Comparison of ENCODE assay signal across 21 cellular contexts in genomic region chr12:21690704-21691368, GRCh38. TPM values are rescaled to one million over a fixed set of nuclear protein-coding genes. Genes with fewer than 3 reads are reported as not detected.
DNase-seq lines count a peak whose midpoint lies in the region; ATAC-seq lines count a peak whose summit lies in the region.
"Had no signal": no experiment of that assay in that cellular context is flagged by ENCODE, and none has a peak within 500 bp of the region (broad histone marks: within the 10 kb centered on the region; RNA-seq: fewer than 3 reads in every experiment).

No MANE protein-coding gene starts in this region.

- H3K4me3 Mint-ChIP-seq in T-helper 1 cell treated with Interleukin-12 subunit alpha and Interleukin-12 subunit beta and Interleukin-4 antibody, amounts not matched to agents 30 μg/mL and 1 μg/mL, for 36 hours, result peak overlapping the region; percentile 2
- peak overlapping the region in 1 of 2 donors; percentile 3 for H3K4me3 Mint-ChIP-seq in activated T-cell treated with anti-CD3 and anti-CD28 coated beads, Interleukin-2, amount 50 U/mL, for 72 hours
- peak overlapping the region; percentile 47 for H3K4me3 Mint-ChIP-seq in T-helper 17 cell
- peak overlapping the region in 1 of 2 donors; percentile 0 for H3K4me3 Mint-ChIP-seq in effector memory CD8-positive, alpha-beta T cell

- H3K27ac Mint-ChIP-seq in T-helper 1 cell treated with Interleukin-12 subunit alpha and Interleukin-12 subunit beta and Interleukin-4 antibody, amounts not matched to agents 30 μg/mL and 1 μg/mL, for 36 hours, result peak overlapping the region; percentile 0
- peak overlapping the region; percentile 34 for H3K27ac Mint-ChIP-seq in activated T-cell treated with anti-CD3 and anti-CD28 coated beads, Interleukin-2, amount 50 U/mL, for 72 hours
- H3K27ac Mint-ChIP-seq in T-helper 17 cell, result peak overlapping the region; percentile 77
- H3K27ac Mint-ChIP-seq in effector memory CD8-positive, alpha-beta T cell, result peak overlapping the region in 1 of 2 donors; percentile 33

- H3K36me3 Mint-ChIP-seq in T-helper 1 cell treated with Interleukin-12 subunit alpha and Interleukin-12 subunit beta and Interleukin-4 antibody, amounts not matched to agents 30 μg/mL and 1 μg/mL, for 36 hours (ENCODE audit: low read depth), result peaks cover 5% of the 10 kb centered on the region
- peaks cover 9 to 12% of the 10 kb centered on the region in 2 donors for H3K36me3 Mint-ChIP-seq in activated T-cell treated with anti-CD3 and anti-CD28 coated beads, Interleukin-2, amount 50 U/mL, for 72 hours (ENCODE audit: insufficient read depth in 2 of 2)
- peaks cover 5% of the 10 kb centered on the region for H3K36me3 Mint-ChIP-seq in T-helper 17 cell (ENCODE audit: low read depth)
- H3K36me3 Mint-ChIP-seq in effector memory CD8-positive, alpha-beta T cell (ENCODE audit: insufficient read depth), result no peaks in the 10 kb centered on the region

- ATAC-seq in activated T-cell treated with anti-CD3 and anti-CD28 coated beads, Interleukin-2, amount 50 U/mL, for 72 hours (replicated peaks in 1 of 2), result no peak
- ATAC-seq in T-helper 17 cell, result peak; percentile 73
- ATAC-seq in effector memory CD8-positive, alpha-beta T cell (replicated peaks), result peak; percentile 39

- peaks cover 6% of the 10 kb centered on the region for H3K9me3 ChIP-seq in T-helper 17 cell (ENCODE audit: control insufficient read depth, low read length, poor library complexity, severe bottlenecking)

- H3K27me3 Mint-ChIP-seq in T-helper 1 cell treated with Interleukin-12 subunit alpha and Interleukin-12 subunit beta and Interleukin-4 antibody, amounts not matched to agents 30 μg/mL and 1 μg/mL, for 36 hours (ENCODE audit: low read depth), result no peaks in the 10 kb centered on the region
- H3K27me3 Mint-ChIP-seq in activated T-cell treated with anti-CD3 and anti-CD28 coated beads, Interleukin-2, amount 50 U/mL, for 72 hours (ENCODE audit: low read depth), result no peaks in the 10 kb centered on the region
- no peaks in the 10 kb centered on the region for H3K27me3 Mint-ChIP-seq in T-helper 17 cell
- H3K27me3 Mint-ChIP-seq in effector memory CD8-positive, alpha-beta T cell, result peaks cover 0 to 13% of the 10 kb centered on the region in 2 donors

- H3K9me3 Mint-ChIP-seq in T-helper 1 cell treated with Interleukin-12 subunit alpha and Interleukin-12 subunit beta and Interleukin-4 antibody, amounts not matched to agents 30 μg/mL and 1 μg/mL, for 36 hours, result peaks cover 14% of the 10 kb centered on the region
- H3K9me3 Mint-ChIP-seq in activated T-cell treated with anti-CD3 and anti-CD28 coated beads, Interleukin-2, amount 50 U/mL, for 72 hours, result peaks cover 10% of the 10 kb centered on the region in 2 donors
- peaks cover 3 to 7% of the 10 kb centered on the region in 2 donors for H3K9me3 Mint-ChIP-seq in effector memory CD8-positive, alpha-beta T cell

- H3K4me1 Mint-ChIP-seq in T-helper 1 cell treated with Interleukin-12 subunit alpha and Interleukin-12 subunit beta and Interleukin-4 antibody, amounts not matched to agents 30 μg/mL and 1 μg/mL, for 36 hours (ENCODE audit: low read depth), result peaks cover 12% of the 10 kb centered on the region
- H3K4me1 Mint-ChIP-seq in activated T-cell treated with anti-CD3 and anti-CD28 coated beads, Interleukin-2, amount 50 U/mL, for 72 hours (ENCODE audit: low read depth), result peaks cover 14% of the 10 kb centered on the region
- H3K4me1 Mint-ChIP-seq in T-helper 17 cell, result peaks cover 17% of the 10 kb centered on the region
- peaks cover 6 to 8% of the 10 kb centered on the region in 2 donors for H3K4me1 Mint-ChIP-seq in effector memory CD8-positive, alpha-beta T cell (ENCODE audit: low read depth in 2 of 2)

- DNase-seq in T-helper 1 cell (no peak), activated T-cell treated with anti-CD3 and anti-CD28 coated beads for 4 hours (no peak), T-helper 17 cell (no peak), HK-2 (ENCODE audit: unreplicated experiment) (no peak), NCI-H187 treated with DMSO at 0.1 percent for 48 hours (lab: John Stamatoyannopoulos, UW) (no peak)
- DNase-seq in activated T-cell treated with anti-CD3 and anti-CD28 coated beads, Interleukin-2, amount 50 U/mL, for 72 hours, result no peak
- no peak for DNase-seq in effector memory CD8-positive, alpha-beta T cell
- DNase-seq: ACHN, DMS53, GDM1, IMR-90, NCI-H1105, NCI-H146, NCI-H2029 treated with DMSO at 0.1 percent for 48 hours, NCI-H226, NCI-H510A treated with DMSO at 0.1 percent for 48 hours, NCI-H748 treated with DMSO at 0.1 percent for 48 hours, PC-9, RPMI8226, SHP77 treated with DMSO at 0.1 percent for 48 hours had no signal

RNA-seq across cellular contexts. Expression of gene LDHB, which starts 33.2 kb away (rescaled TPM):
- total RNA-seq in activated T-cell treated with anti-CD3 and anti-CD28 coated beads, Interleukin-2, amount 50 U/mL, for 72 hours, result 1,000 to 10,000 TPM; 1,381 to 1,488 TPM
- 100 to 1,000 TPM; 767 to 787 TPM for total RNA-seq in T-helper 17 cell

Comparison
In these comparisons a context has a peak if more than half of its experiments do, and no peak if none do; other contexts are left out.
1. ATAC-seq: peak in T-helper 17 cell (single experiment) and effector memory CD8-positive, alpha-beta T cell (single experiment); none in activated T-cell treated with anti-CD3 and anti-CD28 coated beads, Interleukin-2, amount 50 U/mL, for 72 hours (0 of 2).